Comparison of ENCODE assay signal across 1 cellular context in the genomic region with DNA sequence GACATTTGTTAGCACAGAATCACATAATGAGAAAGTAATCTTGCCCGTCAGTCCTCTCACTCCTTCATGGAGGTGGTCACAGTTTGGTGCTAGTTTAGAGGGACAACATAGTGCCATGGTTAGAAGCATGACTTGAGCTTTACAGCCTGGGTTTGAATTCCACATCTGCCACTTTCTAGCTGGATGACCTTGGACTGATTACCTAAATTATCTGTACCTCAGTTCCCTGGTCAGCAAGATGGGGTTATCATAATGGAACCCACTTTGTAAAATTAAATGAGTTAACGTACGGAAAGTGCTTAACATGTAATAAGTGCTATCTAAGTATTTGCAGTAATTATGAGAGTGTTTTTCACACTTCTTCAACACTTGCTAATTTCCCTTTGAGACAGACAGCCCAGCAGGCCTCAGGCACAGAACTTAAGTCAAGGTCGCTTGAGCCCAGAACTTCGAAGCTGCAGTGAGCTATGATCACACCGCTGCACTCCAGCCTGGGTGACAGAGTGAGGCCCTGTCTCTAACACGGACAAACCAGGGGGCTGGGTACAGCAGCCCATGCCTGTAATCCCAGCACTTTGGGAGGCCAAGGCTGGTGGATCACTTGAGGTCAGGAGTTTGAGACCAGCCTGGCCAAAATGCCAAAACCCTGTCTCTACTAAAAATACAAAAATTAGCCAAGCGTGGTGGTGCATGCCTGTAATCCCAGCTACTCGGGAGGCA.
TF ChIP-seq lines count a peak whose summit lies in the region.

No MANE protein-coding gene starts in this region.

TF ChIP-seq in H1, 55 proteins besides CTCF, POLR2A, EP300 and RAD21:
- TF ChIP-seq KDM5A (IDR thresholded peaks at IDR 0.05; ENCODE audit: low read length) = no peak
